ENCODE assay signal across 14 cellular contexts in genomic region chr16:10541396-10541795, GRCh38. TPM values are rescaled to one million over a fixed set of nuclear protein-coding genes. Genes with fewer than 3 reads are reported as not detected.
DNase-seq lines count a peak whose midpoint lies in the region; ATAC-seq and TF ChIP-seq lines count a peak whose summit lies in the region.
"Had no signal": no experiment of that assay in that cellular context is flagged by ENCODE, and none has a peak within 500 bp of the region (broad histone marks: within the 10 kb centered on the region; RNA-seq: fewer than 3 reads in every experiment).

No MANE protein-coding gene starts in this region.

- TF ChIP-seq CTCF in right atrium auricular region (IDR thresholded peaks at IDR 0.05) = no peak
- TF ChIP-seq CTCF in ovary (IDR thresholded peaks at IDR 0.05) = no peak
- TF ChIP-seq CTCF in upper lobe of right lung (IDR thresholded peaks at IDR 0.05) = no peak

- no peak overlapping the region for H3K4me3 ChIP-seq in right atrium auricular region
- H3K4me3 ChIP-seq in ovary = no peak overlapping the region
- H3K4me3 ChIP-seq in upper lobe of right lung = no peak overlapping the region

- no peaks in the 10 kb centered on the region for H3K4me1 ChIP-seq in right atrium auricular region
- H3K4me1 ChIP-seq in ovary (ENCODE audit: insufficient read depth) = peaks cover 16% of the 10 kb centered on the region
- no peaks in the 10 kb centered on the region for H3K4me1 ChIP-seq in upper lobe of right lung

- no peak for TF ChIP-seq POLR2A in ovary (IDR thresholded peaks at IDR 0.05)

- no peaks in the 10 kb centered on the region for H3K27me3 ChIP-seq in right atrium auricular region
- no peaks in the 10 kb centered on the region for H3K27me3 ChIP-seq in ovary
- no peaks in the 10 kb centered on the region for H3K27me3 ChIP-seq in upper lobe of right lung

- peak; percentile 61 for ATAC-seq in Right ventricle myocardium superior (ENCODE audit: poor library complexity)
- peak; percentile 69 to 72 for ATAC-seq in left cardiac atrium
- ATAC-seq in upper lobe of right lung = no peak
- ATAC-seq: Panc1 had no signal

- 9 to 26% (median 21%) methylated on average over 10 of the region's 10 CpGs for WGBS in ovary, 3 donors

- no peaks in the 10 kb centered on the region for H3K9me3 ChIP-seq in right atrium auricular region
- no peaks in the 10 kb centered on the region for H3K9me3 ChIP-seq in ovary
- no peaks in the 10 kb centered on the region for H3K9me3 ChIP-seq in upper lobe of right lung

- TF ChIP-seq EP300 in ovary (IDR thresholded peaks at IDR 0.05) = no peak

- H3K36me3 ChIP-seq in right atrium auricular region (peaks cover 99% of the 10 kb centered on the region), ovary (no peaks in the 10 kb centered on the region), upper lobe of right lung (peaks cover 90% of the 10 kb centered on the region)

- intact Hi-C loops in Right ventricle myocardium superior (cut with DNase I) = no loop called here
- intact Hi-C loops in left cardiac atrium (cut with DNase I) = no loop called here
- intact Hi-C loops in ovary (cut with DNase I) = loop anchor here in 1 of 4 donors (5.0 kb wide), 1 partner anchor 36 kb away; no protein-coding TSS in a partner anchor
- intact Hi-C loops in upper lobe of right lung (cut with DNase I) = no loop called here

- peak overlapping the region in 1 of 2 donors; percentile 5 for H3K27ac ChIP-seq in right atrium auricular region
- H3K27ac ChIP-seq in ovary = peak overlapping the region in 1 of 2 donors; percentile 74
- peak overlapping the region; percentile 65 for H3K27ac ChIP-seq in upper lobe of right lung

- no peak for DNase-seq in Right ventricle myocardium superior
- no peak for DNase-seq in right atrium auricular region (ENCODE audit: low spot score)
- no peak for DNase-seq in left cardiac atrium
- peak; percentile 29 to 73 (median 50) for DNase-seq in ovary
- DNase-seq in upper lobe of right lung = no peak
- DNase-seq in activated CD4-positive, alpha-beta T cell treated with anti-CD3 and anti-CD28 coated beads for 4 hours = no peak
- DNase-seq in KG1 (lab: John Stamatoyannopoulos, UW) = no peak
- no peak for DNase-seq in activated naive CD4-positive, alpha-beta T cell (lab: John Stamatoyannopoulos, UW)
- DNase-seq: HCEC 1CT, NCI-H1105 treated with DMSO at 0.1 percent for 48 hours, NCI-H187 treated with DMSO at 0.1 percent for 48 hours, NCI-H2227 treated with DMSO at 0.1 percent for 48 hours had no signal

RNA-seq across cellular contexts. Expression of gene EMP2, which starts 39.0 kb away (rescaled TPM):
- total RNA-seq in Right ventricle myocardium superior = 81.0 TPM
- 10 to 100 TPM; 40.3 to 66.8 TPM for total RNA-seq in right atrium auricular region
- total RNA-seq in left cardiac atrium = 10 to 100 TPM; 63.4 to 65.2 TPM
- total RNA-seq in ovary = 10 to 100 TPM; 38.9 to 97.7 (median 83.0) TPM
- 100 to 1,000 TPM in 1 of 2 donors, 10 to 100 TPM in 1; 43.8 to 114 TPM for polyA plus RNA-seq in ovary
- total RNA-seq in upper lobe of right lung = 726 TPM
- total RNA-seq: B cell had no signal

Comparison
In these comparisons a context has a peak if more than half of its experiments do, and no peak if none do; other contexts are left out.
1. DNase-seq: peak in ovary (5 of 5); none in Right ventricle myocardium superior (single experiment), right atrium auricular region (single experiment), left cardiac atrium (single experiment), upper lobe of right lung (single experiment), activated CD4-positive, alpha-beta T cell treated with anti-CD3 and anti-CD28 coated beads for 4 hours (0 of 2), KG1 (single experiment) and activated naive CD4-positive, alpha-beta T cell (0 of 4).